In genomic region chr2:157438907-157439791, GRCh38 we compare ENCODE assay signal across 8 cellular contexts. TPM values are rescaled to one million over a fixed set of nuclear protein-coding genes. Genes with fewer than 3 reads are reported as not detected.
DNase-seq lines count a peak whose midpoint lies in the region; ATAC-seq and TF ChIP-seq lines count a peak whose summit lies in the region.

No MANE protein-coding gene starts in this region.

- H3F3A ChIP-seq in smooth muscle cell (ENCODE audit: low read depth), result no peaks in the 10 kb centered on the region

- H3K4me2 ChIP-seq in smooth muscle cell, result no peak overlapping the region

- no peak overlapping the region for H3K9ac ChIP-seq in smooth muscle cell (ENCODE audit: low read depth)

- ATAC-seq in GM18858 (IDR thresholded peaks at IDR 0.05; ENCODE audit: unreplicated experiment), result peak; percentile 2
- ATAC-seq in HG02884 (IDR thresholded peaks at IDR 0.05; ENCODE audit: unreplicated experiment), result peak; percentile 6
- ATAC-seq in left colon, result peak; percentile 81

- H3K36me3 ChIP-seq in smooth muscle cell (ENCODE audit: low read depth), result no peaks in the 10 kb centered on the region

- no peak for TF ChIP-seq CTCF in smooth muscle cell (IDR thresholded peaks at IDR 0.05; ENCODE audit: borderline replicate concordance, insufficient read depth, poor library complexity, severe bottlenecking)

- H4K20me1 ChIP-seq in smooth muscle cell (ENCODE audit: low read depth), result no peaks in the 10 kb centered on the region

- H3K4me1 ChIP-seq in smooth muscle cell (ENCODE audit: low read depth), result no peaks in the 10 kb centered on the region

- no peaks in the 10 kb centered on the region for H3K27me3 ChIP-seq in smooth muscle cell (ENCODE audit: low read depth)

- no peaks in the 10 kb centered on the region for H3K9me3 ChIP-seq in smooth muscle cell (replicated peaks; ENCODE audit: low read depth)

- no peak overlapping the region for H3K27ac ChIP-seq in smooth muscle cell (ENCODE audit: low read depth)

- H3K79me2 ChIP-seq in smooth muscle cell (ENCODE audit: low read depth), result no peaks in the 10 kb centered on the region

- intact Hi-C loops in left colon (cut with DNase I, micrococcal nuclease), result no loop called here
- intact Hi-C loops in posterior cingulate gyrus (cut with DNase I), result no loop called here
- intact Hi-C loops in posterior vena cava (cut with DNase I), result no loop called here

- WGBS in smooth muscle cell (ENCODE audit: low lambda C conversion rate), result 89% methylated on average over 11 of the region's 11 CpGs

- no peak overlapping the region for H3K4me3 ChIP-seq in smooth muscle cell

- DNase-seq in left colon, result no peak
- DNase-seq in posterior cingulate gyrus, result no peak
- no peak for DNase-seq in SW480 (ENCODE audit: low spot score)
- DNase-seq in smooth muscle cell (lab: John Stamatoyannopoulos, UW; ENCODE audit: unreplicated experiment), result no peak
- DNase-seq in posterior vena cava (ENCODE audit: low spot score), result no peak

- H2AFZ ChIP-seq in smooth muscle cell (ENCODE audit: low read depth), result no peak overlapping the region

TF ChIP-seq in PFSK-1, 5 proteins besides CTCF, POLR2A, EP300 and RAD21:
- peak; percentile 19; the same call in 1 of the 2 replicates for TF ChIP-seq TAF1 (IDR thresholded peaks at IDR 0.05; ENCODE audit: borderline replicate concordance, insufficient read depth, low read length)
- no peak for TF ChIP-seq FOXP2 (optimal IDR thresholded peaks at IDR 0.05; ENCODE audit: borderline replicate concordance, extremely low read depth, extremely low read length, insufficient read depth)
- TF ChIP-seq REST (IDR thresholded peaks at IDR 0.05; ENCODE audit: insufficient read depth in 1 of 2, low read depth in 2 of 2, low read length in 2 of 2), result no peak; a peak in 1 of 4 replicates
- peak; percentile 76 for TF ChIP-seq POLR2AphosphoS5 (IDR thresholded peaks at IDR 0.05; ENCODE audit: low read depth, low read length)
- peak; percentile 84; the same call in 1 of the 2 replicates for TF ChIP-seq SIN3A (IDR thresholded peaks at IDR 0.05; ENCODE audit: borderline replicate concordance, insufficient read depth, low read length)

RNA-seq across cellular contexts. Expression of gene CYTIP, which starts 4.7 kb away (rescaled TPM):
- 37.6 TPM for polyA plus RNA-seq in PFSK-1 (2012; ENCODE audit: insufficient read length, low read depth)
- 1 to 10 TPM; 5.1 to 6.6 TPM for total RNA-seq in left colon
- not detected in 2 replicates for total RNA-seq in smooth muscle cell
- not detected in 2 replicates for polyA plus RNA-seq in smooth muscle cell
- total RNA-seq in posterior vena cava, result 1 to 10 TPM; 6.3 to 6.8 TPM

Comparison
In these comparisons a context has a peak if more than half of its experiments do, and no peak if none do; other contexts are left out.
1. ATAC-seq: peak in every context shown above with its lines; median percentile 81 in left colon; 6 in HG02884; 2 in GM18858.